In the genomic region with DNA sequence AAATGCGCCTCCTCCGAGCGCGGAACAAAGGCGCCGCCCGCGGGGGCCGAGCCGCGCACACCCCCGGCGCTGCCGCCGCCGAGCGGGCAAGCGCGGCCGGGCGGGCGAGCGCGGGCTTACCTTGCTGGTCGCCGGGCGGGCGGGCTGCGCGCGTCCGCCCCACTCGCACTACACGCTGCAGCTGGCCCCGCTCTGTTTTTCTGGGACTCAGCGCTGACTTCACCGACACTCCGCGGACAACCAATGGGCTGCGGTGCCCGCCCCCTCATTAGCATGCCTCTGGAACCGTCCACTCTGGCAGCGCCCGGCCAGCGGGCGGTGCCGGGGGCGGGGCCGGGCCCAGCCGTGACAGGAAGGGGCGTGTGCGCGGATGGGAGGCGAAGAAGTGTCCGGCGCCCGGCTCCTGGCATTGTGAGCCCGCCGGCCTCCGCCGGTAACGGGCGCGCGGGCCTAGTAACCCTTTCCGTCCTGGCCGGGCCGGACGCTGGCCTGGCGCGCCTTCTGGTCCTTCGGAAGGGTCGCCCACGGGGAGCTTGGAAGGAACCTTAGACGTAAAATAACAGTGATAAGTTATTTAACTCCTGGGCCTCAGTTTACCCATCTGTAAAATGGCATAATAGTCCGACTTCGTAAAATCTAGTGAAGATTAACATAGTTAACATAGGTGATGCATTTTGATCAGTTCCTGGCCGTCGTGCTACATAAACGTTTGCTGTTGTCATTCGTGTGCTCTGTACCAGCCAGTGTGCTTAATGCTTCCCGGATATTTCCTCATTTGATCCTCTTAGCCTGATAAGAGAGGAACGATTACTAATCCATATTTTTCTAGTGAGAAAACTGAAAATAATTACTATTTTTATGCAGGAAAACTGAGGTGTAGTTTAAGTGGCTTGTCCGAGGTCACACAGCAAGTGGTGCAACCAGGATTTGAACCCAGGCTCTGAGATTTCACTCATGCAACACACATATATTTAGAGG, we compare ENCODE assay signal across 8 cellular contexts. TPM values are rescaled to one million over a fixed set of nuclear protein-coding genes. Genes with fewer than 3 reads are reported as not detected.
DNase-seq lines count a peak whose midpoint lies in the region; ATAC-seq and TF ChIP-seq lines count a peak whose summit lies in the region.

A gene (minus strand): TSS at position 172 of the 978 bp plus-strand sequence. CDS start 120,236 bp downstream, outside the sequence.

- H3K4me3 ChIP-seq in gastroesophageal sphincter (peak within 1 kb of the TSS; percentile 78 to 89), neutrophil (ENCODE audit: low read depth in 1 of 2, low read length in 1 of 2) (peak within 1 kb of the TSS; percentile 70 to 75), subcutaneous abdominal adipose tissue (ENCODE audit: low read depth in 1 of 5, low read length in 5 of 5) (peak within 1 kb of the TSS; percentile 85 to 92 (median 88))

- TF ChIP-seq POLR2A in gastroesophageal sphincter (IDR thresholded peaks at IDR 0.05) = peak; percentile 91 to 98

- TF ChIP-seq CTCF in HFFc6 (IDR thresholded peaks at IDR 0.05) (no peak), gastroesophageal sphincter (IDR thresholded peaks at IDR 0.05) (peak in 1 of 4 experiments; percentile 17), neutrophil (IDR thresholded peaks at IDR 0.05) (peak; percentile 37)

- H3K9ac ChIP-seq in subcutaneous abdominal adipose tissue (ENCODE audit: low read length in 5 of 5) = peak within 1 kb of the TSS; percentile 63 to 90 (median 81)

- no peak for TF ChIP-seq EP300 in gastroesophageal sphincter (IDR thresholded peaks at IDR 0.05)

- no peaks in the 10 kb centered on the region for H3K36me3 ChIP-seq in gastroesophageal sphincter
- H3K36me3 ChIP-seq in neutrophil = no peaks in the 10 kb centered on the region
- H3K36me3 ChIP-seq in subcutaneous abdominal adipose tissue (ENCODE audit: control insufficient read depth in 5 of 5, insufficient read depth in 5 of 5, low read length in 5 of 5) = no peaks in the 10 kb centered on the region

- H3K9me3 Mint-ChIP-seq in HFFc6 = no peaks in the 10 kb centered on the region
- H3K9me3 Mint-ChIP-seq in activated naive CD4-positive, alpha-beta T cell treated with anti-CD3 and anti-CD28 coated beads, Interleukin-2, amount 10 ng/mL, durations not matched to agents 7 days and 5 days = no peaks in the 10 kb centered on the region

- no peaks in the 10 kb centered on the region for H3K27me3 ChIP-seq in gastroesophageal sphincter
- peaks cover 68% of the 10 kb centered on the region for H3K27me3 ChIP-seq in neutrophil
- no peaks in the 10 kb centered on the region for H3K27me3 ChIP-seq in subcutaneous abdominal adipose tissue (ENCODE audit: control insufficient read depth in 5 of 5, insufficient read depth in 4 of 5, low read length in 5 of 5)

- peaks cover 21% of the 10 kb centered on the region for H3K27me3 Mint-ChIP-seq in HFFc6 (ENCODE audit: insufficient read depth)
- peaks cover 59% of the 10 kb centered on the region for H3K27me3 Mint-ChIP-seq in activated naive CD4-positive, alpha-beta T cell treated with anti-CD3 and anti-CD28 coated beads, Interleukin-2, amount 10 ng/mL, durations not matched to agents 7 days and 5 days

- peak within 1 kb of the TSS; percentile 60; the same call in 1 of the 2 replicates for H3K27ac Mint-ChIP-seq in HFFc6
- H3K27ac Mint-ChIP-seq in activated naive CD4-positive, alpha-beta T cell treated with anti-CD3 and anti-CD28 coated beads, Interleukin-2, amount 10 ng/mL, durations not matched to agents 7 days and 5 days = peak within 1 kb of the TSS; percentile 46

- H3K27ac ChIP-seq in gastroesophageal sphincter = peak within 1 kb of the TSS; percentile 84 to 97 (median 92)
- H3K27ac ChIP-seq in neutrophil = peak within 1 kb of the TSS; percentile 47
- H3K27ac ChIP-seq in subcutaneous abdominal adipose tissue (ENCODE audit: low read depth, low read length) = peak within 1 kb of the TSS; percentile 35

- H3K4me3 Mint-ChIP-seq in HFFc6 = peak within 1 kb of the TSS; percentile 96
- peak within 1 kb of the TSS; percentile 86 for H3K4me3 Mint-ChIP-seq in activated naive CD4-positive, alpha-beta T cell treated with anti-CD3 and anti-CD28 coated beads, Interleukin-2, amount 10 ng/mL, durations not matched to agents 7 days and 5 days

- in situ Hi-C loops in SK-MEL-5 (cut with HindIII; ENCODE audit: low pct_unique_long_range_greater_than_20kb, low sequenced_read_pairs) = no loop called here

- H3K9me3 ChIP-seq in gastroesophageal sphincter (no peaks in the 10 kb centered on the region), neutrophil (no peaks in the 10 kb centered on the region), subcutaneous abdominal adipose tissue (ENCODE audit: control insufficient read depth in 5 of 5, low read length in 5 of 5) (no peaks in the 10 kb centered on the region)

- H3K36me3 Mint-ChIP-seq in HFFc6 (ENCODE audit: low read depth) = no peaks in the 10 kb centered on the region
- no peaks in the 10 kb centered on the region for H3K36me3 Mint-ChIP-seq in activated naive CD4-positive, alpha-beta T cell treated with anti-CD3 and anti-CD28 coated beads, Interleukin-2, amount 10 ng/mL, durations not matched to agents 7 days and 5 days

- peak; percentile 97 for ATAC-seq in gastroesophageal sphincter

- CTCF ChIA-PET in activated naive CD4-positive, alpha-beta T cell treated with anti-CD3 and anti-CD28 coated beads, Interleukin-2, amount 10 ng/mL, durations not matched to agents 7 days and 5 days (lab: Charles Lee) = interaction anchor here (1.0 to 1.3 kb wide), 3 partner anchors 132 to 280 kb away, joined by 3 read pairs; a partner anchor contains a TSS

- 28 to 43% methylated on average over 8 to 13 of the region's 84 CpGs for WGBS in gastroesophageal sphincter (ENCODE audit: low coverage in 1 of 2), 2 donors

- peaks cover 8% of the 10 kb centered on the region for H3K4me1 Mint-ChIP-seq in HFFc6 (ENCODE audit: low read depth)
- H3K4me1 Mint-ChIP-seq in activated naive CD4-positive, alpha-beta T cell treated with anti-CD3 and anti-CD28 coated beads, Interleukin-2, amount 10 ng/mL, durations not matched to agents 7 days and 5 days = peaks cover 14% of the 10 kb centered on the region

- peak; percentile 99 for DNase-seq in GM03348 (ENCODE audit: low spot score)
- peak; percentile 94 for DNase-seq in HFFc6
- DNase-seq in NAMALWA (ENCODE audit: low spot score) = peak; percentile 95
- peak; percentile 91 for DNase-seq in SK-MEL-5 (ENCODE audit: low read depth, low spot score)
- peak; percentile 94 for DNase-seq in activated naive CD4-positive, alpha-beta T cell treated with anti-CD3 and anti-CD28 coated beads, Interleukin-2, amount 10 ng/mL, durations not matched to agents 7 days and 5 days

- H3K4me1 ChIP-seq in gastroesophageal sphincter (peaks cover 0 to 40% (median 0%) of the 10 kb centered on the region in 3 donors), neutrophil (ENCODE audit: control insufficient read depth in 1 of 2, insufficient read depth in 1 of 2, low read depth in 1 of 2, low read length in 1 of 2) (peaks cover 11 to 14% of the 10 kb centered on the region in 2 experiments), subcutaneous abdominal adipose tissue (ENCODE audit: control insufficient read depth in 5 of 5, insufficient read depth in 5 of 5, low read length in 5 of 5) (peaks cover 0 to 26% (median 16%) of the 10 kb centered on the region in 5 donors)

RNA-seq across cellular contexts. Expression of the gene that starts here (rescaled TPM):
- total RNA-seq in HFFc6 (2021; fragmentation: NEBNext Ultra II Directional; extraction: Animal tissue kit (Norgen Biotek cat#: 25700)) = under 1 TPM; 0.05 to 0.26 (median 0.18) TPM
- 36.6 and 37.0 TPM in 2 replicates for total RNA-seq in SK-MEL-5 (2014; rRNA removed; shearing (Covaris generic))
- 34.6 and 39.9 TPM in 2 replicates for polyA plus RNA-seq in SK-MEL-5 (2015; cell fraction: cytosol; rRNA removed)
- polyA plus RNA-seq in SK-MEL-5 (2015; cell fraction: nucleus; rRNA removed) = 25.0 and 27.1 TPM in 2 replicates
- 1,000 to 10,000 TPM; 1,866 to 2,220 (median 1,948) TPM for total RNA-seq in gastroesophageal sphincter

Comparison
In these comparisons a context has a peak if more than half of its experiments do, and no peak if none do; other contexts are left out.
1. Peak in every context shown above with its lines: DNase-seq, ATAC-seq, H3K4me3 ChIP-seq and H3K27ac ChIP-seq.
2. RNA of the gene that starts here (total RNA-seq): 1,866 to 2,220 TPM in gastroesophageal sphincter; 36.6 to 37.0 TPM in SK-MEL-5 and 0.05 to 0.26 TPM in HFFc6; every median in the first group is over 10 times any median in the second.
3. Peak in DNase-seq in HFFc6; RNA of the gene not detected or under 1 TPM.
4. H3K27ac ChIP-seq: peak in every context shown above with its lines; median percentile 92 in gastroesophageal sphincter; 47 in neutrophil; 35 in subcutaneous abdominal adipose tissue.